Comparison of ENCODE assay signal across 8 cellular contexts in genomic region chrX:120642871-120643270, GRCh38.
"Had no signal": no experiment of that assay in that cellular context is flagged by ENCODE, and none has a peak within 500 bp of the region (broad histone marks: within the 10 kb centered on the region; RNA-seq: fewer than 3 reads in every experiment).

No MANE protein-coding gene starts in this region.

- H3K27ac ChIP-seq: HL-60 had no signal

- H3K27ac Mint-ChIP-seq: GM23338, H9 had no signal

- H3K4me3 Mint-ChIP-seq: GM23338, H9, IgD-negative memory B cell had no signal

- FAIRE-seq: H1, H54, HepG2 had no signal

- H3K36me3 Mint-ChIP-seq: IgD-negative memory B cell had no signal

- DNase-seq: H9, HCEC 1CT had no signal

- ATAC-seq: GM23338, HepG2 had no signal

- H3K4me3 ChIP-seq: GM23338 had no signal

- H3K4me2 ChIP-seq: GM23338 had no signal

- H3K4me1 Mint-ChIP-seq: GM23338, H9, IgD-negative memory B cell had no signal

- H3K27me3 Mint-ChIP-seq: IgD-negative memory B cell had no signal

- H2AFZ ChIP-seq: GM23338 had no signal

- H3K9me3 Mint-ChIP-seq: GM23338, IgD-negative memory B cell had no signal
